15 cellular contexts compared by ENCODE assay signal in the genomic region with DNA sequence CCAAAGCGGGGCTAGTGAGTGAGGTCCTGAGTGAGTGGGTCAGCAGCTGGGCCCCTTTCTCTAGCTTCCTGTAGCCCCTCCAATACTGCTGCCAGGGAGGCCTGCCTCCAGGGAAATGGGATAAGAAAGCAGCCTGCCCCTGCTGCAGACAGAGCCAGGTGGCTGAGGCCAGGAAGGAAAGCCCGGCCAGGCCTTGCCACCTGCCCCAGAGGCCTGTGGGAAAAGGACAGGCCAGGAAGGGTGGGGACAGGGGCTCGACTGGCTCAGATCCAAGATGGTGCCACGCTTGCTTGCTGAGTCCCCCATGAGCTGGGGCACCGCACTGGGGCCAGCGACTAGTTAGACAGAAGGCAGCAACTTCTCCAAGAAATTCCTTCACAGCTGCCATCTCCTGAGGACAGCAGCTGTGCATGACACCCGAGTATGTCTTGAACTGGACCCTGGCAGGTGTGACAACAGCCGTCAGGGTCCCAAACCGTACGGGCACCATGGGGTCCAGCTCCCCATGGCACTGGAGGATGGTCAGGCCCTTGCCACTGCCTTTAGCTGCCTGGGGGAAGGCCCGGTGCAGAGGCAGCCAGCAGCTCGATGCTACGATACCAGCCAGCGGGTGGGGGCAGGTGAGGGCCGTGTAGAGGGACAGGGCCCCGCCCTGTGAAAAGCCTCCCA. TPM values are rescaled to one million over a fixed set of nuclear protein-coding genes. Genes with fewer than 3 reads are reported as not detected.
"Had no signal": no experiment of that assay in that cellular context is flagged by ENCODE, and none has a peak within 500 bp of the region (broad histone marks: within the 10 kb centered on the region; RNA-seq: fewer than 3 reads in every experiment).

No MANE protein-coding gene starts in this region.

- H3K9me3 ChIP-seq: heart left ventricle, neutrophil had no signal

- H3K4me3 Mint-ChIP-seq: activated CD4-positive, alpha-beta memory T cell treated with anti-CD3 and anti-CD28 coated beads for 36 hours; activated T-helper 1 cell treated with anti-CD3 and anti-CD28 coated beads, Interleukin-12 subunit alpha, Interleukin-12 subunit beta, Interleukin-2, Interleukin-4 antibody, amounts not matched to agents 30 ng/mL and 10 ng/mL and 1 ng/mL, durations not matched to agents 14 hours and 24 hours and 36 hours; mesothelial cell of epicardium had no signal

- H3K4me3 ChIP-seq: heart left ventricle, lung had no signal

- H3K27ac ChIP-seq: heart left ventricle, neutrophil had no signal

- H3K36me3 ChIP-seq: heart left ventricle, neutrophil had no signal

- H3K36me3 Mint-ChIP-seq: activated CD4-positive, alpha-beta memory T cell treated with anti-CD3 and anti-CD28 coated beads for 36 hours; mesothelial cell of epicardium had no signal

- DNase-seq: activated CD4-positive, alpha-beta memory T cell treated with anti-CD3 and anti-CD28 coated beads for 36 hours; activated CD8-positive, alpha-beta memory T cell treated with anti-CD3 and anti-CD28 coated beads, Interleukin-2, amount 50 U/mL, for 4 hours; dermis blood vessel endothelial cell; heart left ventricle; stimulated activated CD4-positive, alpha-beta T cell treated with anti-CD3 and anti-CD28 coated beads, Interleukin-1b, Interleukin-23, amount 100 ng/mL, for 48 hours; T-helper 9 cell had no signal

- H3K9me3 Mint-ChIP-seq: activated T-helper 1 cell treated with anti-CD3 and anti-CD28 coated beads, Interleukin-12 subunit alpha, Interleukin-12 subunit beta, Interleukin-2, Interleukin-4 antibody, amounts not matched to agents 30 ng/mL and 10 ng/mL and 1 ng/mL, durations not matched to agents 14 hours and 24 hours and 36 hours; mesothelial cell of epicardium had no signal

- ATAC-seq: activated CD4-positive, CD25-positive, alpha-beta regulatory T cell treated with anti-CD3 and anti-CD28 coated beads, Interleukin-2, amount 50 U/mL, for 24 hours; heart left ventricle had no signal

- H3K27ac Mint-ChIP-seq: activated CD4-positive, alpha-beta memory T cell treated with anti-CD3 and anti-CD28 coated beads for 36 hours; activated T-helper 1 cell treated with anti-CD3 and anti-CD28 coated beads, Interleukin-12 subunit alpha, Interleukin-12 subunit beta, Interleukin-2, Interleukin-4 antibody, amounts not matched to agents 30 ng/mL and 10 ng/mL and 1 ng/mL, durations not matched to agents 14 hours and 24 hours and 36 hours; mesothelial cell of epicardium had no signal

RNA-seq across cellular contexts. Expression of gene PRR36, which starts 5.0 kb away (rescaled TPM):
- total RNA-seq: bronchial epithelial cell, dermis blood vessel endothelial cell, myocyte had no signal

RNA-seq across cellular contexts. Expression of gene LRRC8E, which starts 9.1 kb away (rescaled TPM):
- total RNA-seq: activated CD4-positive, alpha-beta memory T cell treated with anti-CD3 and anti-CD28 coated beads for 36 hours; activated T-helper 1 cell treated with anti-CD3 and anti-CD28 coated beads, Interleukin-12 subunit alpha, Interleukin-12 subunit beta, Interleukin-2, Interleukin-4 antibody, amounts not matched to agents 30 ng/mL and 10 ng/mL and 1 ng/mL, durations not matched to agents 14 hours and 24 hours and 36 hours; frontal cortex had no signal

RNA-seq across cellular contexts. Expression of gene TGFBR3L, which starts 35.4 kb away (rescaled TPM):
- total RNA-seq: dermis blood vessel endothelial cell, frontal cortex, urinary bladder had no signal
